In the genomic region with DNA sequence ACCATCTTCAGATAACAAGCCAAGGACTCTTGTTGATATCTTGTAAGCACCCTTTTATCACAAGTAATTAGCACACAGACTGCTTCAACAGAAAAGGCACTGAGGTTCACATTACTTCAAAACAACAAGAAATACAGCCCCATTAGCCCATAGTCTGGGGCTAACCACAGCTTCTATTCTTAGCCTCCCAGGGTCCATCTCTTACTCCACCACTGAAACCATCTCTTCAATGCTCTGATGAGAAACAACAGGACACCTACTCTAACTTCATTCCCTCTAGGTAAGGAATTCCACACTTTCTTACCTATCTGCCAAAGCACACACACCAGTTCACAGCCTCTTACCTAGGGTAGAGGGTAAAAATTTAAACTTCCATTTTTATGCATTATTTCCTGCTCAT, we compare ENCODE assay signal across 8 cellular contexts. TPM values are rescaled to one million over a fixed set of nuclear protein-coding genes. Genes with fewer than 3 reads are reported as not detected.
DNase-seq lines count a peak whose midpoint lies in the region; ATAC-seq, FAIRE-seq and TF ChIP-seq lines count a peak whose summit lies in the region.

No MANE protein-coding gene starts in this region.

- peak; percentile 68 for DNase-seq in GM12864 (ENCODE audit: low read depth)
- DNase-seq in K562 (ENCODE audit: extremely low read depth in 1 of 4, low spot score in 3 of 4) = no peak
- DNase-seq in G401 (ENCODE audit: low spot score) = no peak
- DNase-seq in NCI-H2227 treated with DMSO at 0.1 percent for 48 hours (lab: John Stamatoyannopoulos, UW) = no peak
- no peak for DNase-seq in right cardiac atrium
- no peak for DNase-seq in globus pallidus (ENCODE audit: low spot score)

- no peaks in the 10 kb centered on the region for H3K9me3 ChIP-seq in K562 (replicated peaks; ENCODE audit: control insufficient read depth, insufficient read depth, low read depth, low read length)
- no peaks in the 10 kb centered on the region for H3K9me3 ChIP-seq in right cardiac atrium (ENCODE audit: control insufficient read depth, low read length)

- BruUV-seq in K562 (replicated peaks; lab: Mats Ljungman, UMichigan) = no TSS peak

- in situ Hi-C loops in K562 (cut with MboI) (no loop called here), G401 (cut with HindIII; ENCODE audit: low sequenced_read_pairs) (no loop called here)

- H3K27me3 ChIP-seq in K562 (ENCODE audit: control insufficient read depth in 2 of 2, insufficient read depth in 2 of 2, low read length in 2 of 2) (peaks cover 2 to 6% of the 10 kb centered on the region in 2 experiments; a peak in 2 of 5 replicates), right cardiac atrium (ENCODE audit: control insufficient read depth, insufficient read depth) (no peaks in the 10 kb centered on the region)

- intact Hi-C loops in K562 (cut with micrococcal nuclease) (no loop called here), right cardiac atrium (cut with DNase I) (no loop called here)

- no peak for FAIRE-seq in K562 (lab: Jason Lieb, UNC)

- H3K4me1 ChIP-seq in K562 (replicated peaks in 1 of 2; ENCODE audit: control insufficient read depth in 2 of 2, insufficient read depth in 2 of 2, low read length in 2 of 2) (no peaks in the 10 kb centered on the region; a peak in 1 of 5 replicates), right cardiac atrium (ENCODE audit: control insufficient read depth, insufficient read depth, low read length) (no peaks in the 10 kb centered on the region)

- no peak for TF ChIP-seq CTCF in GM12864 (IDR thresholded peaks at IDR 0.05; ENCODE audit: low read depth, low read length, missing control alignments)
- TF ChIP-seq CTCF in K562 (IDR thresholded peaks at IDR 0.05 in 2 of 3, conservative IDR thresholded peaks at IDR 0.05 in 1 of 3; ENCODE audit: insufficient read depth in 2 of 3, low read depth in 1 of 3, low read length in 3 of 3) = no peak

- POLR2A ChIA-PET in K562 (lab: Yijun Ruan, JAX) = no interaction called here

- no peak overlapping the region for H3K9ac ChIP-seq in K562 (ENCODE audit: insufficient read depth in 1 of 2, low read depth in 2 of 2, low read length in 2 of 2)

- no peak for TF ChIP-seq POLR2A in K562 (conservative IDR thresholded peaks at IDR 0.05)

- H4K20me1 ChIP-seq in K562 (replicated peaks; ENCODE audit: control insufficient read depth, insufficient read depth, low read length) = no peaks in the 10 kb centered on the region

- CTCF ChIA-PET in K562 (lab: Yijun Ruan, JAX; ENCODE audit: low intra/inter-chr PET ratio) = no interaction called here

- no peaks in the 10 kb centered on the region for H3K9me1 ChIP-seq in K562 (ENCODE audit: control insufficient read depth, insufficient read depth, low read length)

- no peak for TF ChIP-seq EP300 in K562 (IDR thresholded peaks at IDR 0.05; ENCODE audit: low read length)

- no peaks in the 10 kb centered on the region for H3K36me3 ChIP-seq in K562 (ENCODE audit: control insufficient read depth, insufficient read depth, low read length)

- no peak for TF ChIP-seq RAD21 in K562 (CRISPR knock-in tag; conservative IDR thresholded peaks at IDR 0.05 in 1 of 2, IDR thresholded peaks at IDR 0.05 in 1 of 2)

- peak; percentile 45 for ATAC-seq in GM21381 (IDR thresholded peaks at IDR 0.05; ENCODE audit: unreplicated experiment)
- ATAC-seq in HG03460 (IDR thresholded peaks at IDR 0.05; ENCODE audit: unreplicated experiment) = peak; percentile 47
- peak; percentile 37 for ATAC-seq in K562
- no peak for ATAC-seq in right cardiac atrium

- H3K4me3 ChIP-seq in GM12864 (ENCODE audit: low read depth, low read length) (peak overlapping the region; percentile 40; the same call in 1 of the 2 replicates), K562 (no peak overlapping the region), right cardiac atrium (ENCODE audit: low read length) (no peak overlapping the region)

- H2AFZ ChIP-seq in K562 (ENCODE audit: low read depth, low read length) = no peak overlapping the region

- no peak overlapping the region for H3K27ac ChIP-seq in K562 (ENCODE audit: extremely low read depth, low read depth, low read length)
- H3K27ac ChIP-seq in right cardiac atrium (ENCODE audit: low read length) = no peak overlapping the region

- H3K4me2 ChIP-seq in K562 (ENCODE audit: insufficient read depth, low read length) = no peak overlapping the region

- no peaks in the 10 kb centered on the region for H3K79me2 ChIP-seq in K562 (ENCODE audit: control insufficient read depth, insufficient read depth, low read length)

TF ChIP-seq in K562, 482 proteins besides CTCF, POLR2A, EP300 and RAD21:
- TF ChIP-seq, protein P1, sequence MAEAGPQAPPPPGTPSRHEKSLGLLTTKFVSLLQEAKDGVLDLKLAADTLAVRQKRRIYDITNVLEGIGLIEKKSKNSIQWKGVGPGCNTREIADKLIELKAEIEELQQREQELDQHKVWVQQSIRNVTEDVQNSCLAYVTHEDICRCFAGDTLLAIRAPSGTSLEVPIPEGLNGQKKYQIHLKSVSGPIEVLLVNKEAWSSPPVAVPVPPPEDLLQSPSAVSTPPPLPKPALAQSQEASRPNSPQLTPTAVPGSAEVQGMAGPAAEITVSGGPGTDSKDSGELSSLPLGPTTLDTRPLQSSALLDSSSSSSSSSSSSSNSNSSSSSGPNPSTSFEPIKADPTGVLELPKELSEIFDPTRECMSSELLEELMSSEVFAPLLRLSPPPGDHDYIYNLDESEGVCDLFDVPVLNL (CRISPR knock-in tag; IDR thresholded peaks at IDR 0.05; ENCODE audit: low read depth) = no peak
- TF ChIP-seq CAMTA2 (CRISPR knock-in tag; conservative IDR thresholded peaks at IDR 0.05) = no peak
- TF ChIP-seq ZNF253 (CRISPR knock-in tag; conservative IDR thresholded peaks at IDR 0.05) = no peak
- peak; percentile 29; the same call in 1 of the 2 replicates for TF ChIP-seq RNF2 (IDR thresholded peaks at IDR 0.05)

RNA-seq across cellular contexts. Expression of gene CYTIP, which starts 26.4 kb away (rescaled TPM):
- total RNA-seq in K562 (2011; cell fraction: chromatin; rRNA removed; ENCODE audit: low replicate concordance) = 0.18 TPM in 1 of 2 replicates, not detected in the other
- total RNA-seq in K562 (2011; cell fraction: nucleolus; rRNA removed) = not detected in 2 replicates
- not detected in 2 replicates for total RNA-seq in K562 (2011; cell fraction: nucleoplasm; rRNA removed)
- total RNA-seq in K562 (2014; rRNA removed) = 0.12 TPM in 1 of 2 replicates, not detected in the other
- total RNA-seq in K562 (2014; rRNA removed; fragmentation: Illumina TruSeq; extraction: Trizol) = 0.16 and 0.29 TPM in 2 replicates
- 0.23 and 0.33 TPM in 2 replicates for total RNA-seq in K562 (2015; rRNA removed; fragmentation: Illumina TruSeq; extraction: Trizol)
- total RNA-seq in K562 (2021) = 0.33 and 0.42 TPM in 2 replicates
- polyA plus RNA-seq in K562 (2011; rRNA removed) = 0.08 and 0.13 TPM in 2 replicates
- 0.03 and 0.10 TPM in 2 replicates for polyA plus RNA-seq in K562 (2011; cell fraction: cytosol; rRNA removed)
- 0.31 and 0.34 TPM in 2 replicates for polyA plus RNA-seq in K562 (2011; cell fraction: nucleus; rRNA removed)
- 0.36 and 0.57 TPM in 2 replicates for polyA plus RNA-seq in K562 (2012)
- 0.12 and 0.24 TPM in 2 replicates for polyA plus RNA-seq in K562 (2014; fragmentation: Illumina TruSeq; extraction: Trizol)
- under 1 TPM; 0.10 to 0.35 TPM for polyA plus RNA-seq in K562 (2014; fragmentation: Nextera tagmentation; extraction: Ambion mirVana)
- 0.03 and 0.22 TPM in 2 replicates for polyA plus RNA-seq in K562 (2014; rRNA removed)
- 0.27 and 0.42 TPM in 2 replicates for polyA minus RNA-seq in K562 (2011; rRNA and poly(A)+ RNA removed)
- not detected in 2 replicates for polyA minus RNA-seq in K562 (2011; cell fraction: cytosol; rRNA and poly(A)+ RNA removed)
- polyA minus RNA-seq in K562 (2011; cell fraction: nucleus; rRNA and poly(A)+ RNA removed) = not detected in 2 replicates
- not detected in 2 replicates for total RNA-seq in G401 (2014; rRNA removed; shearing (Covaris generic))
- 1 to 10 TPM; 2.3 to 4.2 (median 3.2) TPM for total RNA-seq in right cardiac atrium
- 1.3 TPM for polyA plus RNA-seq in right cardiac atrium

Comparison
In these comparisons a context has a peak if more than half of its experiments do, and no peak if none do; other contexts are left out.
1. ATAC-seq: peak in GM21381 (single experiment), HG03460 (single experiment) and K562 (single experiment); none in right cardiac atrium (0 of 2).